In the genomic region with DNA sequence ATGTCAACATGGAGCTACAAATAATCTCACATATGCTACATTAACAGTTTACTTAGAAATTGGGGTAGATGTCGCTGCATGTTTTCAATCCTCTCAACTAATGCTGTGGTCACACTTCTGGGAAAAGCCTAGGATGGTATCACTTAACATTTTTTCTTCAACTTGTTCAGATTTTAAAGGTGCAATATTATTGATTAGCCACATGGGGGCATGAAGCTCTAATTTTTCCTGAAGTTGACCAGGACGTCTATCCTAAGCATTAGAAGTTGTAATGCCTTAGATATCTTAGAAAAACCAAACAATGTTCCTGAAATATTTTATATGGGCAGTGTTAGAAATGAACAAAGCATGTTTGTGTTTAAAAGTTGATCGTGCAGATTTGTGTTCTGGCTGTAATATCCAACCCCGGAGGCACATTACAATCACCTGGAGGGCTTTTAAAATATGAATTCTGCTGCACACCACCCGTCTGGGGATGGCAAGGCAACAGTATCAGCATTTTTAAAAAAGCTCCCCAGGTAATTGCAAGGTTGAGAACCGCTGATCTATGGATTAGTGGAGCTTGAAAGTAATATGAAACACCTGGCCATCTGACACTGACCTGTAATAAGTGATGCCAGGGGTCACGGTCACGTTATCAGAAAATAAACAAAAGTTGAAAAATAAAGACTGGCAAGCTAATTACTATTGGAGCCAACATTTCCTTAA, we compare ENCODE assay signal across 1 cellular context.
TF ChIP-seq lines count a peak whose summit lies in the region.

No MANE protein-coding gene starts in this region.

TF ChIP-seq in endothelial cell of umbilical vein, 7 proteins besides CTCF, POLR2A, EP300 and RAD21:
- no peak for TF ChIP-seq MYC (IDR thresholded peaks at IDR 0.05; ENCODE audit: low read depth, low read length)
- TF ChIP-seq POLR2AphosphoS5 (IDR thresholded peaks at IDR 0.05; ENCODE audit: insufficient read depth, low read depth, low read length) = no peak
- TF ChIP-seq, protein P1, sequence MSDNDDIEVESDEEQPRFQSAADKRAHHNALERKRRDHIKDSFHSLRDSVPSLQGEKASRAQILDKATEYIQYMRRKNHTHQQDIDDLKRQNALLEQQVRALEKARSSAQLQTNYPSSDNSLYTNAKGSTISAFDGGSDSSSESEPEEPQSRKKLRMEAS (IDR thresholded peaks at IDR 0.05; ENCODE audit: insufficient read depth, insufficient read length) = no peak
- no peak for TF ChIP-seq JUN (IDR thresholded peaks at IDR 0.05; ENCODE audit: borderline replicate concordance, insufficient read depth, insufficient read length, low read depth)
- TF ChIP-seq GATA2 (IDR thresholded peaks at IDR 0.05; ENCODE audit: insufficient read depth, insufficient read length, low read depth, low read length) = no peak
- TF ChIP-seq FOS (IDR thresholded peaks at IDR 0.05; ENCODE audit: borderline replicate concordance, insufficient read depth, low read length) = no peak
- TF ChIP-seq EZH2 (IDR thresholded peaks at IDR 0.05; ENCODE audit: borderline replicate concordance, low read depth, low read length, severe bottlenecking) = no peak
